ENCODE assay signal across 8 cellular contexts in the genomic region with DNA sequence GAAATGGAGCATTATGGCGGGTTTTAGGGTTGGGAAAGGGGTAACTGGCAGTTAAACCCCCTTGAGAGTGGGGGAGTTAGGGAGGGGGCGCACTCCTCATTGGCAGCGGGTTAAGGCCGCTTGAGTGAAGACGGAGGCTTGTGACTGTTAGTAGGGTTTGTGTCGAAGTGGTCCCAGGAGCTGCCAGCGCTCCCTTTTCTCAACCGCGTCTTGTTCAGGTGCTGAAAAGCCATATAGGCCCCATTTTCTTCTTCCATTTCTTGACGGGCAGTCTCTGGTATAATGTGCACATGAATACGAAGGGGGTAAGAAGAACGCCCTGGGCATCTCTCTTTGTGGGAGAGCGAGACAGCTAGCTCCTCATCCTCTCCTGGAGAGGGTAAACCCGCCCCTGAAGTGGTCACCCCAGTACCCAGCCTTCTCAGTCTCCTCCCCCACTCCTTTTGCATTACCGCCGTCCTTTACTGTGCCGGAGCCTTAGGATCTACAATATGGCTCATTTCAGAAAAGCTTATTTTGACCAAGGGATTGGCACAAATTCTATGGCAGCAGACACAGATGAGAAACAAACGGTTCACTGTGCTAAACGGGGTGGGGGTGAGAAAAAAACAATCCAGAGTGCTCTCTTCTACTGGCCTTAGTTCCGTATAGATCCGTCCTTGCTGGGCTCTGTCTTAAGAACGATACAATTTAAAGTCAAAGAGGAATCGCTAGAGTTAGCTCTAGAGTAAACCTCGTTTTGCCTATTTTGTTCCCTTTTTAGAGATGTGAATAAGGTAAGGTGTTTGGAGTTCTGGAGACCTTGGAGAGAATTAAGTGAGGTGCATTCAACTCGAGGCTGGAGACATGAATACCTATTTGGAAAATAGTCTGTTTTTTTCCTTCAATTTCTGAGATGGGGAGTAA. TPM values are rescaled to one million over a fixed set of nuclear protein-coding genes. Genes with fewer than 3 reads are reported as not detected.
DNase-seq lines count a peak whose midpoint lies in the region; ATAC-seq and TF ChIP-seq lines count a peak whose summit lies in the region.

No MANE protein-coding gene starts in this region.

- H3K27ac Mint-ChIP-seq in CD8-positive, alpha-beta T cell = peak overlapping the region; percentile 100
- H3K27ac Mint-ChIP-seq in activated naive CD8-positive, alpha-beta T cell = peak overlapping the region; percentile 100

- H3K4me1 ChIP-seq in CD8-positive, alpha-beta T cell (ENCODE audit: insufficient read depth, low read length) = peaks cover 35% of the 10 kb centered on the region
- H3K4me1 ChIP-seq in heart right ventricle (peaks cover 0 to 51% (median 45%) of the 10 kb centered on the region in 9 donors), vagina (peaks cover 48% of the 10 kb centered on the region)

- peak overlapping the region; percentile 99 for H3K4me3 ChIP-seq in CD8-positive, alpha-beta T cell (ENCODE audit: low read depth, low read length)
- H3K4me3 ChIP-seq in HL-60 (replicated peaks; ENCODE audit: insufficient read depth, low read length) (peak overlapping the region; percentile 56), heart right ventricle (peak overlapping the region; percentile 64 to 92 (median 82)), vagina (peak overlapping the region; percentile 91 to 94)

- no peaks in the 10 kb centered on the region for H3K9me3 Mint-ChIP-seq in CD8-positive, alpha-beta T cell
- H3K9me3 Mint-ChIP-seq in activated naive CD8-positive, alpha-beta T cell (ENCODE audit: low read depth) = no peaks in the 10 kb centered on the region

- no peaks in the 10 kb centered on the region for H3K27me3 ChIP-seq in CD8-positive, alpha-beta T cell (ENCODE audit: insufficient read depth, low read length)
- H3K27me3 ChIP-seq in HL-60 (ENCODE audit: insufficient read depth, poor library complexity, severe bottlenecking) (no peaks in the 10 kb centered on the region), heart right ventricle (no peaks in the 10 kb centered on the region), vagina (no peaks in the 10 kb centered on the region)

- TF ChIP-seq CTCF in CD8-positive, alpha-beta T cell (IDR thresholded peaks at IDR 0.05) = no peak
- TF ChIP-seq CTCF in HL-60 (IDR thresholded peaks at IDR 0.05; ENCODE audit: insufficient read depth, low read length) (no peak), heart right ventricle (IDR thresholded peaks at IDR 0.05) (no peak), vagina (IDR thresholded peaks at IDR 0.05) (no peak)

- peaks cover 64% of the 10 kb centered on the region for H3K36me3 Mint-ChIP-seq in CD8-positive, alpha-beta T cell
- peaks cover 6% of the 10 kb centered on the region for H3K36me3 Mint-ChIP-seq in activated naive CD8-positive, alpha-beta T cell

- peak; percentile 19 to 67 (median 57) for DNase-seq in CD8-positive, alpha-beta T cell
- peak in 1 of 2 experiments; percentile 56 for DNase-seq in HL-60 (ENCODE audit: low read depth in 1 of 2, low spot score in 1 of 2)
- peak; percentile 73 for DNase-seq in RPMI8226
- peak in 1 of 2 donors; percentile 68 for DNase-seq in heart right ventricle
- DNase-seq in pons (ENCODE audit: low spot score) = peak; percentile 84
- peak in 1 of 2 donors; percentile 91 for DNase-seq in vagina (ENCODE audit: extremely low spot score in 2 of 2)

- H3K36me3 ChIP-seq in CD8-positive, alpha-beta T cell (ENCODE audit: insufficient read depth, low read length) = no peaks in the 10 kb centered on the region
- peaks cover 0 to 6% (median 0%) of the 10 kb centered on the region in 9 donors for H3K36me3 ChIP-seq in heart right ventricle
- no peaks in the 10 kb centered on the region for H3K36me3 ChIP-seq in vagina

- no peaks in the 10 kb centered on the region for H3K9me3 ChIP-seq in CD8-positive, alpha-beta T cell (ENCODE audit: low read length)
- H3K9me3 ChIP-seq in heart right ventricle (no peaks in the 10 kb centered on the region), vagina (no peaks in the 10 kb centered on the region)

- peak in 1 of 2 donors; percentile 55 for TF ChIP-seq POLR2A in vagina (IDR thresholded peaks at IDR 0.05)

- no peaks in the 10 kb centered on the region for H3K27me3 Mint-ChIP-seq in CD8-positive, alpha-beta T cell (ENCODE audit: low read depth)
- H3K27me3 Mint-ChIP-seq in activated naive CD8-positive, alpha-beta T cell = no peaks in the 10 kb centered on the region

- CTCF ChIA-PET in CD8-positive, alpha-beta T cell (lab: Charles Lee) = interaction anchor here (1.3 to 9.8 kb wide), 4 partner anchors 12 to 75 kb away, joined by 5 to 97 read pairs (median 6); no protein-coding TSS in a partner anchor

- 0 to 1% methylated on average over 25 of the region's 25 CpGs for WGBS in heart right ventricle, 2 donors

- intact Hi-C loops in CD8-positive, alpha-beta T cell (cut with DNase I, micrococcal nuclease) = loop anchor here (1.0 to 5.0 kb wide), 7 partner anchors 7 to 1272 kb away; a partner anchor contains a TSS
- intact Hi-C loops in heart right ventricle (cut with DNase I) (loop anchor here in 5 of 10 donors (2.0 to 10.0 kb wide), 6 partner anchors 30 to 87 kb away; no protein-coding TSS in a partner anchor), vagina (cut with DNase I) (loop anchor here (5.0 to 10.0 kb wide), 2 partner anchors 33 to 70 kb away; no protein-coding TSS in a partner anchor)

- POLR2A ChIA-PET in CD8-positive, alpha-beta T cell (lab: Charles Lee) = interaction anchor here (0.6 to 10.2 kb wide), 15 partner anchors 8 to 517 kb away, joined by 3 to 194 read pairs (median 7); a partner anchor contains a TSS

- ATAC-seq in CD8-positive, alpha-beta T cell = no peak
- no peak for ATAC-seq in heart right ventricle
- no peak for ATAC-seq in HG03139 (IDR thresholded peaks at IDR 0.05; ENCODE audit: unreplicated experiment)

- peaks cover 42% of the 10 kb centered on the region for H3K4me1 Mint-ChIP-seq in CD8-positive, alpha-beta T cell (ENCODE audit: low read depth)
- peaks cover 39% of the 10 kb centered on the region for H3K4me1 Mint-ChIP-seq in activated naive CD8-positive, alpha-beta T cell (ENCODE audit: low read depth)

- peak overlapping the region; percentile 99 for H3K27ac ChIP-seq in CD8-positive, alpha-beta T cell (ENCODE audit: low read depth, low read length)
- H3K27ac ChIP-seq in HL-60 (replicated peaks) = peak overlapping the region; percentile 100
- peak overlapping the region; percentile 93 to 100 (median 100) for H3K27ac ChIP-seq in heart right ventricle
- H3K27ac ChIP-seq in vagina = peak overlapping the region; percentile 100

- peak overlapping the region; percentile 99 for H3K4me3 Mint-ChIP-seq in CD8-positive, alpha-beta T cell
- peak overlapping the region; percentile 99 for H3K4me3 Mint-ChIP-seq in activated naive CD8-positive, alpha-beta T cell

RNA-seq across cellular contexts. Expression of a gene that starts 1.0 kb away (rescaled TPM):
- 100 to 1,000 TPM; 320 TPM for total RNA-seq in CD8-positive, alpha-beta T cell
- total RNA-seq in heart right ventricle (10 to 100 TPM; 41.1 to 53.3 (median 47.5) TPM), vagina (98.7 TPM)
- polyA plus RNA-seq in heart right ventricle = 10 to 100 TPM in 1 of 2 donors, 1 to 10 TPM in 1; 9.4 to 25.2 TPM
